8 cellular contexts compared by ENCODE assay signal in the genomic region with DNA sequence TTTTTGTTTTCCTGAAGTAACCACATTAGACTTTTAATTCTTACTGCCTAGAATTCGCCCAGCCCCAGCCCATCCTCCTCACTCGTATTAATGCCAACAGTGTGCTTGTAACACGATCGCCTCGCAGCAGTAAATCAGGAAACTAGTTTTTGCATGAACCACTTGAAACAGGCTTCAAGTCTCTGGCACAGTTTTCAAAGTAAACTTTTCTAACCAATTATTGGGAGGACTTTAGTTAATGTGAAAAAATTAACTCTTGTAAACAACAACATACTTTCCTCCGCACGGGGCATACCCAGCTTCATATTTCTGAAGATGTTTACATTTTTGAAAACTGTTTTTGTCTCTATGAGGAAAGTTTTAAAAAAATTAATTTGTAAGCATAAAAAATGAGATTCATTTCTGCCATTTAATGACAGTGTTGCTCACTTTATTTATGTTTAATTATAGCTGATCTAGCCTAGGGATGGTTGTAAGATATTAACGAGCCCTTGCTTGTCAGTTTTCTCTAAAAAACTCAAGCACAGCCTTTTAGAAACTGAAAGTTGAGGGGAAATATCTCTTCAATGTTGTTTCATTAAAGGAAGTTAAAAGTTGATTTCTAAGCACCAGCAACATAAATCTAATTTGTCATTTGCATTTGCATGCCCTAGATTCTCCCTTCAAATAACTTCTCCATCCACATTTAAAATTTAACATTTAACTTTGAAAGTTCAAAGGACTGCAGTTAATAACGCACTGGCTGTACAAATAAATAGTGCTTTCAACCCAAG.
DNase-seq lines count a peak whose midpoint lies in the region; ATAC-seq and TF ChIP-seq lines count a peak whose summit lies in the region.

No MANE protein-coding gene starts in this region.

- peaks cover 0 to 4% of the 10 kb centered on the region in 2 donors for H3K4me1 ChIP-seq in duodenal mucosa (ENCODE audit: control insufficient read depth in 1 of 2, insufficient read depth in 2 of 2, low read length in 2 of 2)

- H3K4me3 ChIP-seq in duodenal mucosa (ENCODE audit: low read depth in 1 of 2, low read length in 2 of 2) = no peak overlapping the region

- no peak overlapping the region for H3K9ac ChIP-seq in duodenal mucosa (ENCODE audit: low read depth in 1 of 2, low read length in 2 of 2)

- H3K36me3 Mint-ChIP-seq in nephron progenitor cell (ENCODE audit: low read depth) = peaks cover 48% of the 10 kb centered on the region

- no peaks in the 10 kb centered on the region for H3K27me3 Mint-ChIP-seq in nephron progenitor cell (ENCODE audit: low read depth, poor library complexity)

- peak overlapping the region; percentile 41 for H3K4me3 Mint-ChIP-seq in nephron progenitor cell

- no peaks in the 10 kb centered on the region for H3K36me3 ChIP-seq in duodenal mucosa (ENCODE audit: control insufficient read depth in 1 of 2, insufficient read depth in 2 of 2, low read length in 2 of 2)

- H3K27me3 ChIP-seq in duodenal mucosa (ENCODE audit: control insufficient read depth in 1 of 2, insufficient read depth in 2 of 2, low read length in 2 of 2) = peaks cover 0 to 5% of the 10 kb centered on the region in 2 donors

- no peak for TF ChIP-seq CTCF in nephron progenitor cell (IDR thresholded peaks at IDR 0.05)

- peak overlapping the region; percentile 98 for H3K27ac Mint-ChIP-seq in nephron progenitor cell

- ATAC-seq in HG03439 (IDR thresholded peaks at IDR 0.05; ENCODE audit: unreplicated experiment) = peak; percentile 43
- no peak for ATAC-seq in GM18520 (IDR thresholded peaks at IDR 0.05; ENCODE audit: unreplicated experiment)
- no peak for ATAC-seq in GM21737 (IDR thresholded peaks at IDR 0.05; ENCODE audit: unreplicated experiment)

- peak overlapping the region; percentile 21 for H3K27ac ChIP-seq in duodenal mucosa (ENCODE audit: low read depth, low read length)

- no peaks in the 10 kb centered on the region for H3K9me3 ChIP-seq in duodenal mucosa (ENCODE audit: control insufficient read depth in 1 of 2, low read length in 2 of 2)

- H3K9me3 Mint-ChIP-seq in nephron progenitor cell = no peaks in the 10 kb centered on the region

- peaks cover 66% of the 10 kb centered on the region for H3K4me1 Mint-ChIP-seq in nephron progenitor cell

- peak; percentile 20 for DNase-seq in DMS153 (lab: John Stamatoyannopoulos, UW)
- peak; percentile 41 for DNase-seq in nephron progenitor cell
- DNase-seq in NCI-H187 treated with DMSO at 0.1 percent for 48 hours (lab: John Stamatoyannopoulos, UW) = no peak
- DNase-seq in Ammon's horn (ENCODE audit: low spot score) = no peak

Comparison
In these comparisons a context has a peak if more than half of its experiments do, and no peak if none do; other contexts are left out.
1. DNase-seq: peak in DMS153 (single experiment) and nephron progenitor cell (single experiment); none in NCI-H187 treated with DMSO at 0.1 percent for 48 hours (single experiment) and Ammon's horn (single experiment).